Comparison of ENCODE assay signal across 19 cellular contexts in the genomic region with DNA sequence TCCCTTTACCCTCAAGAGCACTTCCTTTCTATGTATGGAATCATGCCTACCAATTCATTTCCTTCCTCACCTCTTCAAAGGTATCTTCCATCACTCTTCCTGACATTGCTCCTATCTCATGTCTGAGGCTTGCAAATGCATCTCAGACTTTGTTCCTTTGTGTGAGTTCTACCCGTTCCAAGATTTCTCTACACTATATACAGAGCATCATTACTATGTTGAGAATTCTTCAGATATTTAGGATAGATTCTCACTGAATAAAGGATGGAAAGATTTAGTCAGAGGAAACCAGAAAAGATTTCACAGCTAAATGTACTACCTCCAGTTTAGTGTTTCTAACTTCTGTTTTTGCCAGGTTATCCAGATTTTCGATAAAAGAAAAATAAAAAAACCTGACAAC.
DNase-seq lines count a peak whose midpoint lies in the region; TF ChIP-seq lines count a peak whose summit lies in the region.
"Had no signal": no experiment of that assay in that cellular context is flagged by ENCODE, and none has a peak within 500 bp of the region (broad histone marks: within the 10 kb centered on the region; RNA-seq: fewer than 3 reads in every experiment).

No MANE protein-coding gene starts in this region.

- POLR2A ChIA-PET in AG04449 (lab: Yijun Ruan, JAX) (no interaction called here), SK-N-SH (lab: Yijun Ruan, JAX) (no interaction called here)

- H3K9me3 ChIP-seq in SK-N-SH = no peaks in the 10 kb centered on the region
- H3K9me3 ChIP-seq: BE2C; BLaER1 treated with 17β-estradiol and CSF1 and Interleukin-3, amounts not matched to agents 10 nM and 100 nM had no signal

- H3F3A ChIP-seq in SK-N-SH (replicated peaks; ENCODE audit: insufficient read depth) = peaks cover 17% of the 10 kb centered on the region

- H3K79me2 ChIP-seq in SK-N-SH (ENCODE audit: insufficient read depth) = no peaks in the 10 kb centered on the region

- H3K4me1 Mint-ChIP-seq in HFFc6 (ENCODE audit: low read depth) = peaks cover 27% of the 10 kb centered on the region
- H3K4me1 Mint-ChIP-seq in chondrocyte (ENCODE audit: low read depth) = peaks cover 18% of the 10 kb centered on the region
- H3K4me1 Mint-ChIP-seq: CD14-positive monocyte; CD8-positive, alpha-beta memory T cell had no signal

- no peaks in the 10 kb centered on the region for H3K27me3 ChIP-seq in SK-N-SH (ENCODE audit: insufficient read depth)
- H3K27me3 ChIP-seq: BLaER1 treated with 17β-estradiol and CSF1 and Interleukin-3, amounts not matched to agents 10 nM and 100 nM had no signal

- peak overlapping the region; percentile 41 for H2AFZ ChIP-seq in SK-N-SH (ENCODE audit: low read depth)
- H2AFZ ChIP-seq: GM23338 had no signal

- no peak for TF ChIP-seq CTCF in AG04449 (IDR thresholded peaks at IDR 0.05; ENCODE audit: insufficient read depth, low read length, missing control alignments)
- TF ChIP-seq CTCF in HFFc6 (IDR thresholded peaks at IDR 0.05) = no peak
- no peak for TF ChIP-seq CTCF in SK-N-SH (IDR thresholded peaks at IDR 0.05)
- TF ChIP-seq CTCF in chondrocyte (IDR thresholded peaks at IDR 0.05) = no peak

- 56% methylated on average over 2 of the region's 2 CpGs for WGBS in SK-N-SH (ENCODE audit: low lambda C conversion rate)

- no peak for TF ChIP-seq RAD21 in SK-N-SH (IDR thresholded peaks at IDR 0.05; ENCODE audit: low read length)

- peak overlapping the region; percentile 61 to 73; a peak in 3 of 4 replicates for H3K27ac ChIP-seq in SK-N-SH (ENCODE audit: low read depth in 2 of 2, low read length in 1 of 2)
- H3K27ac ChIP-seq: 22Rv1; BLaER1 treated with 17β-estradiol and CSF1 and Interleukin-3, amounts not matched to agents 10 nM and 100 nM had no signal

- no peak overlapping the region for H3K4me2 ChIP-seq in SK-N-SH
- H3K4me2 ChIP-seq: BLaER1 treated with 17β-estradiol and CSF1 and Interleukin-3, amounts not matched to agents 10 nM and 100 nM; GM23338 had no signal

- no peak for TF ChIP-seq EP300 in SK-N-SH (IDR thresholded peaks at IDR 0.05; ENCODE audit: borderline replicate concordance in 1 of 2, low read depth in 1 of 2, low read length in 1 of 2)

- peak; percentile 7 for DNase-seq in AG04449 (ENCODE audit: low read depth, low spot score)
- no peak for DNase-seq in HFFc6
- DNase-seq in SK-N-SH = no peak
- DNase-seq in chondrocyte (ENCODE audit: low spot score) = no peak
- DNase-seq in stimulated activated CD8-positive, alpha-beta memory T cell treated with anti-CD3 and anti-CD28 coated beads, Interleukin-4, amount 100 ng/mL, for 48 hours = no peak
- DNase-seq in NCI-H748 treated with DMSO at 0.1 percent for 48 hours (lab: John Stamatoyannopoulos, UW) = no peak
- DNase-seq in UCSD-AML1 (lab: John Stamatoyannopoulos, UW; ENCODE audit: unreplicated experiment) = no peak
- no peak for DNase-seq in activated CD4-positive, alpha-beta T cell treated with anti-CD3 and anti-CD28 coated beads, Interleukin-2, amount 50 U/mL, for 1 hour
- DNase-seq: AML-193; BE2C; CD4-positive, alpha-beta T cell; CD8-positive, alpha-beta memory T cell; DMS 273 treated with DMSO at 0.1 percent for 48 hours; DMS79; H9 had no signal

- CTCF ChIA-PET in AG04449 (lab: Yijun Ruan, JAX) (interaction anchor here (0.9 to 2.4 kb wide), 3 partner anchors 10 to 249 kb away, joined by 3 to 7 read pairs (median 3); no protein-coding TSS in a partner anchor), SK-N-SH (lab: Yijun Ruan, JAX) (interaction anchor here (0.6 to 2.2 kb wide), 3 partner anchors 11 to 89 kb away, joined by 3 to 5 read pairs (median 3); no protein-coding TSS in a partner anchor)

- H3K27me3 Mint-ChIP-seq in HFFc6 (ENCODE audit: insufficient read depth) = no peaks in the 10 kb centered on the region
- H3K27me3 Mint-ChIP-seq in chondrocyte (ENCODE audit: low read depth) = no peaks in the 10 kb centered on the region

- H3K4me1 ChIP-seq in SK-N-SH (ENCODE audit: control insufficient read depth in 1 of 2, insufficient read depth in 2 of 2, low read depth in 1 of 2, low read length in 1 of 2) = peaks cover 2 to 11% of the 10 kb centered on the region in 2 experiments; a peak in 2 of 4 replicates
- H3K4me1 ChIP-seq: BE2C had no signal

- no peaks in the 10 kb centered on the region for H4K20me1 ChIP-seq in SK-N-SH (ENCODE audit: insufficient read depth)
- H4K20me1 ChIP-seq: BLaER1 treated with 17β-estradiol and CSF1 and Interleukin-3, amounts not matched to agents 10 nM and 100 nM had no signal

- peak overlapping the region; percentile 2; the same call in 1 of the 2 replicates for H3K9ac ChIP-seq in SK-N-SH
- H3K9ac ChIP-seq: BLaER1 treated with 17β-estradiol and CSF1 and Interleukin-3, amounts not matched to agents 10 nM and 100 nM had no signal

- H3K4me3 ChIP-seq in AG04449 (ENCODE audit: low read depth, low read length) (no peak overlapping the region), SK-N-SH (ENCODE audit: low read depth in 2 of 2, low read length in 1 of 2) (no peak overlapping the region)
- H3K4me3 ChIP-seq: BLaER1 treated with 17β-estradiol and CSF1 and Interleukin-3, amounts not matched to agents 10 nM and 100 nM; GM23338 had no signal

- H3K36me3 ChIP-seq in SK-N-SH (replicated peaks in 1 of 2; ENCODE audit: control insufficient read depth in 1 of 2, insufficient read depth in 2 of 2, low read length in 1 of 2) = no peaks in the 10 kb centered on the region
- H3K36me3 ChIP-seq: BE2C; BLaER1 treated with 17β-estradiol and CSF1 and Interleukin-3, amounts not matched to agents 10 nM and 100 nM had no signal

- peaks cover under 1% of the 10 kb centered on the region; the same call in 1 of the 2 replicates for H3K36me3 Mint-ChIP-seq in HFFc6 (ENCODE audit: low read depth)
- no peaks in the 10 kb centered on the region for H3K36me3 Mint-ChIP-seq in chondrocyte (ENCODE audit: low read depth)
- H3K36me3 Mint-ChIP-seq: CD14-positive monocyte; CD8-positive, alpha-beta memory T cell had no signal

- H3K9me3 Mint-ChIP-seq in HFFc6 (no peaks in the 10 kb centered on the region), chondrocyte (ENCODE audit: low read depth) (peaks cover 3% of the 10 kb centered on the region)
- H3K9me3 Mint-ChIP-seq: CD4-positive, alpha-beta T cell; GM23338; H9 had no signal

- H3K27ac Mint-ChIP-seq in HFFc6 = peak overlapping the region; percentile 54
- peak overlapping the region; percentile 62 for H3K27ac Mint-ChIP-seq in chondrocyte (ENCODE audit: unreplicated experiment)
- H3K27ac Mint-ChIP-seq: CD14-positive monocyte; CD4-positive, alpha-beta T cell; CD8-positive, alpha-beta memory T cell; GM23338; H9 had no signal

- H3K4me3 Mint-ChIP-seq in HFFc6 (no peak overlapping the region), chondrocyte (ENCODE audit: unreplicated experiment) (no peak overlapping the region)
- H3K4me3 Mint-ChIP-seq: CD14-positive monocyte; CD4-positive, alpha-beta T cell; CD8-positive, alpha-beta memory T cell; GM23338; H9 had no signal

- no peaks in the 10 kb centered on the region for H3K9me2 ChIP-seq in SK-N-SH

TF ChIP-seq in SK-N-SH, 30 proteins besides CTCF, POLR2A, EP300 and RAD21:
- TF ChIP-seq SMC3 (IDR thresholded peaks at IDR 0.05; ENCODE audit: low read depth, low read length) = no peak
- no peak for TF ChIP-seq FOSL2 (IDR thresholded peaks at IDR 0.05; ENCODE audit: borderline replicate concordance, low read depth)
- TF ChIP-seq, protein P1, sequence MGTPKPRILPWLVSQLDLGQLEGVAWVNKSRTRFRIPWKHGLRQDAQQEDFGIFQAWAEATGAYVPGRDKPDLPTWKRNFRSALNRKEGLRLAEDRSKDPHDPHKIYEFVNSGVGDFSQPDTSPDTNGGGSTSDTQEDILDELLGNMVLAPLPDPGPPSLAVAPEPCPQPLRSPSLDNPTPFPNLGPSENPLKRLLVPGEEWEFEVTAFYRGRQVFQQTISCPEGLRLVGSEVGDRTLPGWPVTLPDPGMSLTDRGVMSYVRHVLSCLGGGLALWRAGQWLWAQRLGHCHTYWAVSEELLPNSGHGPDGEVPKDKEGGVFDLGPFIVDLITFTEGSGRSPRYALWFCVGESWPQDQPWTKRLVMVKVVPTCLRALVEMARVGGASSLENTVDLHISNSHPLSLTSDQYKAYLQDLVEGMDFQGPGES (IDR thresholded peaks at IDR 0.05; ENCODE audit: low read depth, low read length) = no peak
